In the genomic region with DNA sequence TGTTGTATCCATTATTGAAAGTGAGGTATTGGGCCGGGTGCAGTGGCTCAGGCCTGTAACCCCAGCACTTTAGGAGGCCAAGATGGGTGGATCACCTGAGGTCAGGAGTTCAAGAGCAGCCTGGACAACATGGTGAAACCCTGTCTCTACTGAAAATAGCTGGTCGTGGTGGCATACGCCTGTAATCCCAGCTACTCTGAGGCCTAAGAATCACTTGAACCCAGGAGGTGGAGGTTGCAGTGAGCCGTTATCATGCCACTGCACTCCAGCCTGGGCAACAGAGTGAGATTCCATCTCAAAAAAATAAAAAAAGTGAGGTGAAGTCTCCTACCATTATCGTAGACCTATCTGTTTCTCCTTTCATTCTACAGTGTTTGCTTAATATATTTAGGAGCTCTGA, we compare ENCODE assay signal across 8 cellular contexts. TPM values are rescaled to one million over a fixed set of nuclear protein-coding genes. Genes with fewer than 3 reads are reported as not detected.
DNase-seq lines count a peak whose midpoint lies in the region; ATAC-seq and TF ChIP-seq lines count a peak whose summit lies in the region.
"Not testable (repeated sequence)": the region's sequence is repeated elsewhere in the genome, so short reads cannot be mapped to it uniquely, and the experiment has no call there.

No MANE protein-coding gene starts in this region.

- H3K27me3 Mint-ChIP-seq in CD4-positive, alpha-beta memory T cell; activated CD4-positive, alpha-beta T cell treated with anti-CD3 and anti-CD28 coated beads for 36 hours; activated T-cell treated with anti-CD3 and anti-CD28 coated beads, Interleukin-2, amount 50 U/mL, for 4 hours (ENCODE audit: low read depth); activated naive CD8-positive, alpha-beta T cell treated with anti-CD3 and anti-CD28 coated beads, Interleukin-2, amount 50 U/mL, for 24 hours; memory B cell; stimulated activated naive CD8-positive, alpha-beta T cell treated with anti-CD3 and anti-CD28 coated beads, Interleukin-15, Interleukin-2, amounts not matched to agents 100 ng/mL and 50 ng/mL, for 24 hours: not testable (repeated sequence)
- peaks cover 8 to 36% of the 10 kb centered on the region in 2 donors for H3K27me3 Mint-ChIP-seq in effector memory CD8-positive, alpha-beta T cell

- intact Hi-C loops in CD4-positive, alpha-beta memory T cell (cut with micrococcal nuclease) = not testable (repeated sequence)
- intact Hi-C loops in activated CD4-positive, alpha-beta T cell treated with anti-CD3 and anti-CD28 coated beads for 36 hours (cut with DNase I, micrococcal nuclease) = loop anchor here in 1 of 2 experiments (2.0 kb wide), 1 partner anchor 414 kb away; no protein-coding TSS in a partner anchor

- peaks cover 13% of the 10 kb centered on the region for H3K4me1 ChIP-seq in CD4-positive, alpha-beta memory T cell (ENCODE audit: insufficient read depth, low read length)
- H3K4me1 ChIP-seq in OCI-LY1 (ENCODE audit: insufficient read depth, low read length, severe bottlenecking) = peaks cover 10% of the 10 kb centered on the region

- H3K27ac ChIP-seq in CD4-positive, alpha-beta memory T cell (ENCODE audit: low read depth, low read length); OCI-LY1 (ENCODE audit: low read depth, low read length, poor library complexity, severe bottlenecking): not testable (repeated sequence)

- not testable (repeated sequence) for H3K9me3 ChIP-seq in CD4-positive, alpha-beta memory T cell (ENCODE audit: control insufficient read depth in 1 of 2, low read length in 2 of 2); OCI-LY1 (ENCODE audit: low read length)

- H4K20me1 ChIP-seq in OCI-LY1 (ENCODE audit: insufficient read depth, low read length) = not testable (repeated sequence)

- POLR2A ChIA-PET in CD4-positive, alpha-beta memory T cell (lab: Charles Lee; ENCODE audit: partially characterized antibody) = not testable (repeated sequence)
- POLR2A ChIA-PET in activated CD4-positive, alpha-beta T cell treated with anti-CD3 and anti-CD28 coated beads for 36 hours (lab: Charles Lee) = interaction anchor here (0.6 to 1.2 kb wide), 5 partner anchors 24 to 414 kb away, joined by 3 to 10 read pairs (median 3); partner anchors contain the start of gene SOCS1

- TF ChIP-seq CTCF in OCI-LY1 (IDR thresholded peaks at IDR 0.05; ENCODE audit: low read length) = not testable (repeated sequence)

- not testable (repeated sequence) for ATAC-seq in activated CD4-positive, alpha-beta T cell treated with anti-CD3 and anti-CD28 coated beads for 36 hours; activated T-cell treated with anti-CD3 and anti-CD28 coated beads, Interleukin-2, amount 50 U/mL, for 4 hours; activated naive CD8-positive, alpha-beta T cell treated with anti-CD3 and anti-CD28 coated beads, Interleukin-2, amount 50 U/mL, for 24 hours; effector memory CD8-positive, alpha-beta T cell (replicated peaks); memory B cell (ENCODE audit: low read depth)

- peak overlapping the region in 6 of 7 donors; percentile 70 to 89 (median 74) for H3K27ac Mint-ChIP-seq in CD4-positive, alpha-beta memory T cell
- peak overlapping the region; percentile 84 for H3K27ac Mint-ChIP-seq in activated CD4-positive, alpha-beta T cell treated with anti-CD3 and anti-CD28 coated beads for 36 hours
- peak overlapping the region; percentile 17 for H3K27ac Mint-ChIP-seq in activated naive CD8-positive, alpha-beta T cell treated with anti-CD3 and anti-CD28 coated beads, Interleukin-2, amount 50 U/mL, for 24 hours
- peak overlapping the region; percentile 14 to 21 for H3K27ac Mint-ChIP-seq in effector memory CD8-positive, alpha-beta T cell
- peak overlapping the region; percentile 86 for H3K27ac Mint-ChIP-seq in memory B cell
- H3K27ac Mint-ChIP-seq in stimulated activated naive CD8-positive, alpha-beta T cell treated with anti-CD3 and anti-CD28 coated beads, Interleukin-15, Interleukin-2, amounts not matched to agents 100 ng/mL and 50 ng/mL, for 24 hours = peak overlapping the region; percentile 74

- H2AFZ ChIP-seq in OCI-LY1 (ENCODE audit: low read length) = peak overlapping the region; percentile 97; the same call in 1 of the 2 replicates

- not testable (repeated sequence) for H3K9ac ChIP-seq in OCI-LY1 (ENCODE audit: low read length)

- H3K9me2 ChIP-seq in OCI-LY1 (ENCODE audit: low read depth, low read length) = not testable (repeated sequence)

- H3K4me2 ChIP-seq in OCI-LY1 (ENCODE audit: low read length) = 0 out of 2 replicates have a peak overlapping the region, but pooled peaks have one; percentile 56

- peak overlapping the region in 6 of 8 donors; percentile 76 to 86 (median 81) for H3K4me3 Mint-ChIP-seq in CD4-positive, alpha-beta memory T cell
- peak overlapping the region; percentile 32 for H3K4me3 Mint-ChIP-seq in activated CD4-positive, alpha-beta T cell treated with anti-CD3 and anti-CD28 coated beads for 36 hours
- peak overlapping the region; percentile 46 for H3K4me3 Mint-ChIP-seq in activated T-cell treated with anti-CD3 and anti-CD28 coated beads, Interleukin-2, amount 50 U/mL, for 4 hours
- not testable (repeated sequence) for H3K4me3 Mint-ChIP-seq in activated naive CD8-positive, alpha-beta T cell treated with anti-CD3 and anti-CD28 coated beads, Interleukin-2, amount 50 U/mL, for 24 hours
- H3K4me3 Mint-ChIP-seq in effector memory CD8-positive, alpha-beta T cell = peak overlapping the region; percentile 45 to 56
- peak overlapping the region; percentile 73 for H3K4me3 Mint-ChIP-seq in memory B cell
- peak overlapping the region; percentile 39 for H3K4me3 Mint-ChIP-seq in stimulated activated naive CD8-positive, alpha-beta T cell treated with anti-CD3 and anti-CD28 coated beads, Interleukin-15, Interleukin-2, amounts not matched to agents 100 ng/mL and 50 ng/mL, for 24 hours

- not testable (repeated sequence) for DNase-seq in CD4-positive, alpha-beta memory T cell; activated CD4-positive, alpha-beta T cell treated with anti-CD3 and anti-CD28 coated beads for 36 hours; activated T-cell treated with anti-CD3 and anti-CD28 coated beads, Interleukin-2, amount 50 U/mL, for 4 hours; activated naive CD8-positive, alpha-beta T cell treated with anti-CD3 and anti-CD28 coated beads, Interleukin-2, amount 50 U/mL, for 24 hours; effector memory CD8-positive, alpha-beta T cell; memory B cell (ENCODE audit: low spot score in 2 of 2)

- not testable (repeated sequence) for H3K27me3 ChIP-seq in CD4-positive, alpha-beta memory T cell (ENCODE audit: insufficient read depth, low read length); OCI-LY1 (ENCODE audit: insufficient read depth, low read length)

- not testable (repeated sequence) for H3K79me2 ChIP-seq in OCI-LY1 (ENCODE audit: insufficient read depth, low read length)

- peaks cover 7 to 22% (median 10%) of the 10 kb centered on the region in 4 donors for H3K4me1 Mint-ChIP-seq in CD4-positive, alpha-beta memory T cell
- H3K4me1 Mint-ChIP-seq in activated CD4-positive, alpha-beta T cell treated with anti-CD3 and anti-CD28 coated beads for 36 hours = peaks cover 21% of the 10 kb centered on the region
- peaks cover 16% of the 10 kb centered on the region for H3K4me1 Mint-ChIP-seq in activated T-cell treated with anti-CD3 and anti-CD28 coated beads, Interleukin-2, amount 50 U/mL, for 4 hours (ENCODE audit: low read depth)
- peaks cover 17% of the 10 kb centered on the region for H3K4me1 Mint-ChIP-seq in activated naive CD8-positive, alpha-beta T cell treated with anti-CD3 and anti-CD28 coated beads, Interleukin-2, amount 50 U/mL, for 24 hours
- H3K4me1 Mint-ChIP-seq in effector memory CD8-positive, alpha-beta T cell (ENCODE audit: low read depth in 2 of 2) = peaks cover 6 to 11% of the 10 kb centered on the region in 2 donors
- H3K4me1 Mint-ChIP-seq in memory B cell = not testable (repeated sequence)
- peaks cover 13% of the 10 kb centered on the region for H3K4me1 Mint-ChIP-seq in stimulated activated naive CD8-positive, alpha-beta T cell treated with anti-CD3 and anti-CD28 coated beads, Interleukin-15, Interleukin-2, amounts not matched to agents 100 ng/mL and 50 ng/mL, for 24 hours (ENCODE audit: low read depth)

- H3K4me3 ChIP-seq in CD4-positive, alpha-beta memory T cell (ENCODE audit: low read length in 2 of 2); OCI-LY1 (ENCODE audit: low read depth, low read length, poor library complexity, severe bottlenecking): not testable (repeated sequence)

- CTCF ChIA-PET in CD4-positive, alpha-beta memory T cell (lab: Charles Lee; ENCODE audit: partially characterized antibody) = interaction anchor here (0.8 to 1.8 kb wide), 5 partner anchors 8 to 123 kb away, joined by 3 to 7 read pairs (median 3); partner anchors contain the start of gene SOCS1
- CTCF ChIA-PET in activated CD4-positive, alpha-beta T cell treated with anti-CD3 and anti-CD28 coated beads for 36 hours (lab: Charles Lee) = interaction anchor here (0.7 to 1.5 kb wide), 4 partner anchors 8 to 415 kb away, joined by 3 to 6 read pairs (median 4); no protein-coding TSS in a partner anchor

- not testable (repeated sequence) for H3K36me3 Mint-ChIP-seq in CD4-positive, alpha-beta memory T cell; activated CD4-positive, alpha-beta T cell treated with anti-CD3 and anti-CD28 coated beads for 36 hours (ENCODE audit: low read depth); activated naive CD8-positive, alpha-beta T cell treated with anti-CD3 and anti-CD28 coated beads, Interleukin-2, amount 50 U/mL, for 24 hours (ENCODE audit: low read depth); effector memory CD8-positive, alpha-beta T cell (ENCODE audit: insufficient read depth); memory B cell; stimulated activated naive CD8-positive, alpha-beta T cell treated with anti-CD3 and anti-CD28 coated beads, Interleukin-15, Interleukin-2, amounts not matched to agents 100 ng/mL and 50 ng/mL, for 24 hours (ENCODE audit: low read depth)
- peaks cover 10% of the 10 kb centered on the region for H3K36me3 Mint-ChIP-seq in activated T-cell treated with anti-CD3 and anti-CD28 coated beads, Interleukin-2, amount 50 U/mL, for 4 hours (ENCODE audit: insufficient read depth)

- H3K36me3 ChIP-seq in CD4-positive, alpha-beta memory T cell (ENCODE audit: insufficient read depth, low read length); OCI-LY1 (ENCODE audit: insufficient read depth, low read length): not testable (repeated sequence)

- not testable (repeated sequence) for H3F3A ChIP-seq in OCI-LY1 (ENCODE audit: insufficient read depth, low read length)

- H3K9me3 Mint-ChIP-seq in CD4-positive, alpha-beta memory T cell; activated CD4-positive, alpha-beta T cell treated with anti-CD3 and anti-CD28 coated beads for 36 hours (ENCODE audit: low read depth); activated T-cell treated with anti-CD3 and anti-CD28 coated beads, Interleukin-2, amount 50 U/mL, for 4 hours; activated naive CD8-positive, alpha-beta T cell treated with anti-CD3 and anti-CD28 coated beads, Interleukin-2, amount 50 U/mL, for 24 hours; effector memory CD8-positive, alpha-beta T cell; memory B cell; stimulated activated naive CD8-positive, alpha-beta T cell treated with anti-CD3 and anti-CD28 coated beads, Interleukin-15, Interleukin-2, amounts not matched to agents 100 ng/mL and 50 ng/mL, for 24 hours: not testable (repeated sequence)

RNA-seq across cellular contexts. Expression of gene RMI2, which starts 33.7 kb away (rescaled TPM):
- 1 to 10 TPM; 1.5 to 1.8 TPM for total RNA-seq in CD4-positive, alpha-beta memory T cell
- 1 to 10 TPM; 1.5 to 4.0 TPM for polyA plus RNA-seq in CD4-positive, alpha-beta memory T cell
- total RNA-seq in activated CD4-positive, alpha-beta T cell treated with anti-CD3 and anti-CD28 coated beads for 36 hours = 10 to 100 TPM; 56.0 to 69.8 TPM
- total RNA-seq in activated T-cell treated with anti-CD3 and anti-CD28 coated beads, Interleukin-2, amount 50 U/mL, for 4 hours = 10 to 100 TPM in 2 of 3 donors, 1 to 10 TPM in 1; 5.5 to 12.9 (median 12.8) TPM

Comparison
In these comparisons a context has a peak if more than half of its experiments do, and no peak if none do; other contexts are left out.
1. H3K27ac Mint-ChIP-seq: peak in every context shown above with its lines; median percentile 86 in memory B cell; 84 in activated CD4-positive, alpha-beta T cell treated with anti-CD3 and anti-CD28 coated beads for 36 hours; 74 in CD4-positive, alpha-beta memory T cell; 74 in stimulated activated naive CD8-positive, alpha-beta T cell treated with anti-CD3 and anti-CD28 coated beads, Interleukin-15, Interleukin-2, amounts not matched to agents 100 ng/mL and 50 ng/mL, for 24 hours; 18 in effector memory CD8-positive, alpha-beta T cell; 17 in activated naive CD8-positive, alpha-beta T cell treated with anti-CD3 and anti-CD28 coated beads, Interleukin-2, amount 50 U/mL, for 24 hours.
2. RNA of gene RMI2, which starts 33.7 kb away (total RNA-seq): 56.0 to 69.8 TPM in activated CD4-positive, alpha-beta T cell treated with anti-CD3 and anti-CD28 coated beads for 36 hours; 5.5 to 12.9 TPM in activated T-cell treated with anti-CD3 and anti-CD28 coated beads, Interleukin-2, amount 50 U/mL, for 4 hours and 1.5 to 1.8 TPM in CD4-positive, alpha-beta memory T cell; every median in the first group is over 4 times any median in the second.